Comparison of ENCODE assay signal across 8 cellular contexts in the genomic region with DNA sequence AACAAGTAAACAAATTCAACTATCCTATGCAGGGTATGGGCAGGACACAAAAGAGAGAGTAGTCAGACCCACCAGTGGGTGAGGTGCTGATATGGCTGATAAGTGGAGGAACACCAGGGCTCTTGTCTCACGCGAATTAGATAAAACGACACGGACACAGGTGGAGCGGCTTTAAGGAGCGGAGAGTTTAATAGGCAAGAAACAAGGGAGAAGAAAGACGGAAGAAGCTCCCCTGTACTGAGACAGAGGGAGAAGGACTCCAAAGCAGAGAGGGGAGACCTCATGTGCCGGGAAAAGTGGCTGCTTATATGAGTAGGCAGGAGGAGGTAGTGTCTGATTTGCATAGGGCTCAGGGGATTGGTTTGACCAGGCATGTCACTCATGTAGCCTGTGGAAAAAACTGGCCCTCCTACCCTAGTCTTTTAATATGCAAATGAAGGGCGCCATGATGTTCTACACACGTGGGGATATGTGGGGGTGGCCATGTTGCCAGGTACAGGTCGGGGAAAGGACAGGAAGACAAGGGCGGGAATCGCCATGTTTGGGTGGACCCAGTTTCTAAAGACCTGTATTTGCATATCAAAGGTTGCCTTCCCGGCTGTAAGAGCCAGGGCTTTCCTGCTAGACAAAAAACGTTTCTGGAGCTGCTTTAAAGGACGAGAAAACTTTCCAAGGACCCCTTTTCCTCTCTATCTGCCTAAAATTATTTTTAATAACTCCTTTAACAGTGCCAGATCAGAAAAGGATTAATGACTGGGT. TPM values are rescaled to one million over a fixed set of nuclear protein-coding genes. Genes with fewer than 3 reads are reported as not detected.
DNase-seq lines count a peak whose midpoint lies in the region; ATAC-seq and TF ChIP-seq lines count a peak whose summit lies in the region.

No MANE protein-coding gene starts in this region.

- ATAC-seq in GM21717 (IDR thresholded peaks at IDR 0.05; ENCODE audit: unreplicated experiment) (peak; percentile 84), T-helper 17 cell (peak; percentile 92)

- peak overlapping the region; percentile 29 for H3K4me3 ChIP-seq in astrocyte of the spinal cord (ENCODE audit: low read depth, low read length)
- H3K4me3 ChIP-seq in sigmoid colon, result peak overlapping the region in 3 of 4 donors; percentile 21 to 33 (median 28)

- TF ChIP-seq CTCF in astrocyte of the spinal cord (IDR thresholded peaks at IDR 0.05; ENCODE audit: low read depth, low read length) (no peak), sigmoid colon (IDR thresholded peaks at IDR 0.05) (no peak)

- DNase-seq in DMS153 treated with DMSO at 0.1 percent for 48 hours (lab: John Stamatoyannopoulos, UW; ENCODE audit: unreplicated experiment), result peak; percentile 93
- peak; percentile 67 for DNase-seq in LHCN-M2 (ENCODE audit: low read depth)
- peak; percentile 46 to 69 (median 50) for DNase-seq in T-helper 17 cell
- DNase-seq in astrocyte of the spinal cord (ENCODE audit: low read depth, low spot score), result peak; percentile 75
- peak; percentile 97 for DNase-seq in iPS DF 19.7 (ENCODE audit: low read depth, low spot score)
- peak; percentile 77 for DNase-seq in sigmoid colon
- DNase-seq in D341Med (ENCODE audit: low spot score), result no peak

- H3K9me3 ChIP-seq in T-helper 17 cell (ENCODE audit: control insufficient read depth, low read length, poor library complexity, severe bottlenecking) (no peaks in the 10 kb centered on the region), sigmoid colon (no peaks in the 10 kb centered on the region)

- H3K27me3 ChIP-seq in sigmoid colon, result peaks cover 0 to 16% (median 0%) of the 10 kb centered on the region in 3 donors

- TF ChIP-seq EP300 in sigmoid colon (IDR thresholded peaks at IDR 0.05), result no peak

- TF ChIP-seq POLR2A in sigmoid colon (IDR thresholded peaks at IDR 0.05), result no peak

- peaks cover 0 to 4% (median 0%) of the 10 kb centered on the region in 4 donors for H3K4me1 ChIP-seq in sigmoid colon

- no peaks in the 10 kb centered on the region for H3K36me3 ChIP-seq in sigmoid colon

- H3K4me3 Mint-ChIP-seq in T-helper 17 cell, result peak overlapping the region; percentile 91

- 2 to 4% methylated on average over 16 of the region's 16 CpGs for WGBS in sigmoid colon, 2 donors

- H3K27ac ChIP-seq in sigmoid colon, result peak overlapping the region in 1 of 4 donors; percentile 40

- peaks cover 17% of the 10 kb centered on the region for H3K4me1 Mint-ChIP-seq in T-helper 17 cell

- H3K27ac Mint-ChIP-seq in T-helper 17 cell, result peak overlapping the region; percentile 93

- no peaks in the 10 kb centered on the region for H3K36me3 Mint-ChIP-seq in T-helper 17 cell (ENCODE audit: low read depth)

- in situ Hi-C loops in astrocyte of the spinal cord (cut with HindIII; ENCODE audit: low sequenced_read_pairs), result no loop called here

- intact Hi-C loops in sigmoid colon (cut with DNase I), result no loop called here

- H3K27me3 Mint-ChIP-seq in T-helper 17 cell, result no peaks in the 10 kb centered on the region

RNA-seq across cellular contexts. Expression of gene RPGRIP1, which starts 28.8 kb away (rescaled TPM):
- total RNA-seq in LHCN-M2 (2014; rRNA removed) (not detected in 2 replicates), T-helper 17 cell (under 1 TPM in 1 of 2 donors, not detected in 1; 0.94 TPM), sigmoid colon (under 1 TPM in 1 of 4 donors, not detected in 3; 0.27 TPM)
- not detected for polyA plus RNA-seq in LHCN-M2 (2012)
- under 1 TPM; 0.25 to 0.60 (median 0.46) TPM for polyA plus RNA-seq in sigmoid colon

RNA-seq across cellular contexts. Expression of gene HNRNPC, which starts 39.4 kb away (rescaled TPM):
- total RNA-seq in LHCN-M2 (2014; rRNA removed) (877 and 1,010 TPM in 2 replicates), T-helper 17 cell (100 to 1,000 TPM; 576 to 580 TPM), sigmoid colon (100 to 1,000 TPM; 365 to 449 (median 404) TPM)
- 512 TPM for polyA plus RNA-seq in LHCN-M2 (2012)
- 100 to 1,000 TPM; 369 to 645 (median 419) TPM for polyA plus RNA-seq in sigmoid colon
